ENCODE assay signal across 8 cellular contexts in the genomic region with DNA sequence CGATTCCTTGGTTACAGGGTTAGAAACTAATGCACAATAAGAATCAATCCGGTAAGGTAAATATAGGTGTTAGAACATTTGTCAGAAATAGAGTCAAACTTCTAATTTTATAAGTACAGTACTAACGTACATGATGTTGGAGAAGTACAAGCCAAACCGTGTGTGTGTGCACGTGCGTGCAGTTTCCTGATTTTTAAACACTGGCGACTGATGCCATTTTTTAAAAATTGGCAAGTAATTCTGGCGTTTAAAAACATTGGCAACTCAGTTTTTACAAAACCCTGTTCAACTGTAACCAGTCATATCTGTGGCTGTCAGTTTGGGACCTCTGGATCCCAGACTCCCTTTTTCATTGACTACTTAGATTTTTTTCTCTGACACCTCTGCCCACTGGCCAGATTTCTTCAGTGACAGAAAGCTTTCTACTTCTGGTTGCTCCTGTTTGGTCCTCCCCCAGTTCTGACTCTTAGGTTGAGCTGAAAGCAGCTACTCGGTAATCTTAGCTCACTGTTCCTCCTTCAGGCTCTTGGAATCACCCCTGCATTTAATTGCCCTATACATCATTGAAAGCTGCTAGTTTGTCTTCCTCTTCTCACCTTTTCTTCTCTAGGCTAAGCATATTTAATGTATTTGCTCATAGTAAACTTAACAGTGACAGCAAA. TPM values are rescaled to one million over a fixed set of nuclear protein-coding genes. Genes with fewer than 3 reads are reported as not detected.
DNase-seq lines count a peak whose midpoint lies in the region; ATAC-seq and TF ChIP-seq lines count a peak whose summit lies in the region.

No MANE protein-coding gene starts in this region.

- peak overlapping the region; percentile 97 for H3K27ac Mint-ChIP-seq in type B pancreatic cell

- DNase-seq in heart right ventricle (no peak), cardiac septum (ENCODE audit: low spot score) (no peak), adipocyte (ENCODE audit: low read depth) (peak; percentile 19), left lung (no peak), type B pancreatic cell (ENCODE audit: extremely low spot score, unreplicated experiment) (no peak), NCI-H345 treated with DMSO at 0.1 percent for 48 hours (lab: John Stamatoyannopoulos, UW; ENCODE audit: unreplicated experiment) (no peak)

- no peaks in the 10 kb centered on the region for H3K9me3 Mint-ChIP-seq in type B pancreatic cell

- H3K27ac ChIP-seq in heart right ventricle (peak overlapping the region in 9 of 10 donors; percentile 62 to 95 (median 82)), left lung (peak overlapping the region; percentile 81 to 94)

- 5% methylated on average over 9 of the region's 9 CpGs for WGBS in heart right ventricle, 2 donors

- H3K4me1 Mint-ChIP-seq in type B pancreatic cell (ENCODE audit: unreplicated experiment): peaks cover 30% of the 10 kb centered on the region

- H3K4me3 Mint-ChIP-seq in type B pancreatic cell: peak overlapping the region; percentile 97

- peaks cover 8% of the 10 kb centered on the region for H3K36me3 Mint-ChIP-seq in type B pancreatic cell

- H3K9me3 ChIP-seq in heart right ventricle: peaks cover 0 to 15% (median 0%) of the 10 kb centered on the region in 11 donors
- H3K9me3 ChIP-seq in adipocyte (ENCODE audit: control insufficient read depth, low read length): no peaks in the 10 kb centered on the region
- H3K9me3 ChIP-seq in left lung: no peaks in the 10 kb centered on the region

- peak overlapping the region; percentile 96 for H3K9ac ChIP-seq in adipocyte (ENCODE audit: low read length)

- H3K27me3 ChIP-seq in heart right ventricle (no peaks in the 10 kb centered on the region), adipocyte (replicated peaks; ENCODE audit: control insufficient read depth, insufficient read depth, low read length) (no peaks in the 10 kb centered on the region), left lung (no peaks in the 10 kb centered on the region)

- H3K4me1 ChIP-seq in heart right ventricle (peaks cover 7 to 50% (median 18%) of the 10 kb centered on the region in 9 donors), adipocyte (ENCODE audit: control insufficient read depth, insufficient read depth, low read length) (peaks cover 13% of the 10 kb centered on the region), left lung (peaks cover 5 to 51% of the 10 kb centered on the region in 2 donors)

- H3K4me3 ChIP-seq in heart right ventricle (peak overlapping the region; percentile 55 to 98 (median 84)), adipocyte (ENCODE audit: low read length) (peak overlapping the region; percentile 91), left lung (peak overlapping the region; percentile 69 to 84)

- intact Hi-C loops in heart right ventricle (cut with DNase I) (no loop called here), cardiac septum (cut with DNase I) (no loop called here), left lung (cut with DNase I) (no loop called here)

- H3K27me3 Mint-ChIP-seq in type B pancreatic cell: no peaks in the 10 kb centered on the region

- ATAC-seq in heart right ventricle: no peak
- ATAC-seq in left lung: no peak
- ATAC-seq in HG03460 (IDR thresholded peaks at IDR 0.05; ENCODE audit: unreplicated experiment): no peak
- ATAC-seq in GM19324 (IDR thresholded peaks at IDR 0.05; ENCODE audit: low FRiP score, unreplicated experiment): no peak

- H3K36me3 ChIP-seq in heart right ventricle (peaks cover 0 to 14% (median 0%) of the 10 kb centered on the region in 9 donors), adipocyte (ENCODE audit: control insufficient read depth, insufficient read depth, low read length, severe bottlenecking) (no peaks in the 10 kb centered on the region), left lung (no peaks in the 10 kb centered on the region)

- TF ChIP-seq CTCF in heart right ventricle (IDR thresholded peaks at IDR 0.05) (no peak), left lung (IDR thresholded peaks at IDR 0.05) (no peak), type B pancreatic cell (conservative IDR thresholded peaks at IDR 0.05) (no peak)

RNA-seq across cellular contexts. Expression of a gene that starts 0.8 kb away (rescaled TPM):
- total RNA-seq in heart right ventricle (10 to 100 TPM; 14.8 to 24.1 (median 16.9) TPM), cardiac septum (15.5 TPM), left lung (10 to 100 TPM; 41.9 to 73.3 TPM), type B pancreatic cell (ENCODE audit: low replicate concordance) (30.9 and 32.4 TPM in 2 replicates)
- polyA plus RNA-seq in heart right ventricle: 1 to 10 TPM; 5.3 to 7.2 TPM
